Comparison of ENCODE assay signal across 18 cellular contexts in genomic region chr15:60352525-60352924, GRCh38. TPM values are rescaled to one million over a fixed set of nuclear protein-coding genes. Genes with fewer than 3 reads are reported as not detected.
DNase-seq lines count a peak whose midpoint lies in the region; ATAC-seq and TF ChIP-seq lines count a peak whose summit lies in the region.
"Had no signal": no experiment of that assay in that cellular context is flagged by ENCODE, and none has a peak within 500 bp of the region (broad histone marks: within the 10 kb centered on the region; RNA-seq: fewer than 3 reads in every experiment).

No MANE protein-coding gene starts in this region.

- H3K9ac ChIP-seq in SK-N-SH, result no peak overlapping the region
- no peak overlapping the region for H3K9ac ChIP-seq in smooth muscle cell (ENCODE audit: low read depth)

- in situ Hi-C loops in astrocyte of the spinal cord (cut with HindIII; ENCODE audit: low sequenced_read_pairs), result no loop called here

- H2AFZ ChIP-seq in SK-N-SH (ENCODE audit: low read depth), result no peak overlapping the region
- H2AFZ ChIP-seq in smooth muscle cell (ENCODE audit: low read depth), result no peak overlapping the region
- H2AFZ ChIP-seq in hepatocyte, result no peak overlapping the region
- no peak overlapping the region for H2AFZ ChIP-seq in GM23338

- H3K4me1 Mint-ChIP-seq in glutamatergic neuron (ENCODE audit: low read depth, unreplicated experiment) (peaks cover 35% of the 10 kb centered on the region), GM23338 (peaks cover 11% of the 10 kb centered on the region)

- H3K4me2 ChIP-seq in SK-N-SH (no peak overlapping the region), smooth muscle cell (no peak overlapping the region), hepatocyte (no peak overlapping the region), GM23338 (no peak overlapping the region)

- CTCF ChIA-PET in SK-N-SH (lab: Yijun Ruan, JAX), result interaction anchor here (1.7 to 1.9 kb wide), 2 partner anchors 26 to 168 kb away, joined by 7 to 8 read pairs; no protein-coding TSS in a partner anchor

- ATAC-seq in SK-N-SH treated with all-trans-retinoic acid at 6 μM for 48 hours, result no peak
- ATAC-seq in GM23338, result no peak
- ATAC-seq: HepG2 had no signal

- no peaks in the 10 kb centered on the region for H3K27me3 ChIP-seq in SK-N-SH (ENCODE audit: insufficient read depth)
- H3K27me3 ChIP-seq in smooth muscle cell (ENCODE audit: low read depth), result no peaks in the 10 kb centered on the region
- H3K27me3 ChIP-seq in hepatocyte, result no peaks in the 10 kb centered on the region
- H3K27me3 ChIP-seq in GM23338 (ENCODE audit: insufficient read depth), result no peaks in the 10 kb centered on the region
- H3K27me3 ChIP-seq: BE2C had no signal

- DNase-seq in SK-N-SH (no peak), astrocyte of the spinal cord (ENCODE audit: low read depth, low spot score) (peak; percentile 4), glutamatergic neuron (no peak), smooth muscle cell (lab: John Stamatoyannopoulos, UW; ENCODE audit: unreplicated experiment) (no peak), hepatocyte (ENCODE audit: low spot score) (no peak), GM23338 (ENCODE audit: low spot score) (no peak), NCI-H82 (lab: John Stamatoyannopoulos, UW) (no peak)
- DNase-seq: BE2C; CD4-positive, alpha-beta T cell; KG1; MV-4-11; NCI-H1694 treated with DMSO at 0.1 percent for 48 hours; NCI-H510A; NCI-H774; RPMI8226 had no signal

- H3K4me3 ChIP-seq in SK-N-SH (ENCODE audit: low read depth in 2 of 2, low read length in 1 of 2), result no peak overlapping the region
- no peak overlapping the region for H3K4me3 ChIP-seq in astrocyte of the spinal cord (ENCODE audit: low read depth, low read length)
- H3K4me3 ChIP-seq in smooth muscle cell, result no peak overlapping the region
- no peak overlapping the region for H3K4me3 ChIP-seq in hepatocyte
- H3K4me3 ChIP-seq in GM23338, result no peak overlapping the region

- TF ChIP-seq EP300 in SK-N-SH (IDR thresholded peaks at IDR 0.05; ENCODE audit: borderline replicate concordance in 1 of 2, low read depth in 1 of 2, low read length in 1 of 2), result no peak

- H3K9me3 ChIP-seq in SK-N-SH (no peaks in the 10 kb centered on the region), smooth muscle cell (replicated peaks; ENCODE audit: low read depth) (no peaks in the 10 kb centered on the region), hepatocyte (ENCODE audit: low read depth) (no peaks in the 10 kb centered on the region)
- H3K9me3 ChIP-seq: BE2C had no signal

- peaks cover 52% of the 10 kb centered on the region for H3K79me2 ChIP-seq in SK-N-SH (ENCODE audit: insufficient read depth)
- peaks cover 49% of the 10 kb centered on the region for H3K79me2 ChIP-seq in smooth muscle cell (ENCODE audit: low read depth)
- peaks cover 24% of the 10 kb centered on the region for H3K79me2 ChIP-seq in hepatocyte
- H3K79me2 ChIP-seq in GM23338 (replicated peaks; ENCODE audit: insufficient read depth), result no peaks in the 10 kb centered on the region

- H3K27ac ChIP-seq in SK-N-SH (ENCODE audit: low read depth in 2 of 2, low read length in 1 of 2) (peak overlapping the region; percentile 13 to 65; a peak in 3 of 4 replicates), smooth muscle cell (ENCODE audit: low read depth) (peak overlapping the region; percentile 68), hepatocyte (no peak overlapping the region), GM23338 (ENCODE audit: low read depth) (no peak overlapping the region)
- H3K27ac ChIP-seq: 22Rv1 had no signal

- H3K36me3 Mint-ChIP-seq in glutamatergic neuron (ENCODE audit: unreplicated experiment) (peaks cover 34% of the 10 kb centered on the region), GM23338 (ENCODE audit: low read depth) (peaks cover 36% of the 10 kb centered on the region)

- peaks cover 82 to 91% of the 10 kb centered on the region in 2 experiments for H3K36me3 ChIP-seq in SK-N-SH (replicated peaks in 1 of 2; ENCODE audit: control insufficient read depth in 1 of 2, insufficient read depth in 2 of 2, low read length in 1 of 2)
- H3K36me3 ChIP-seq in smooth muscle cell (ENCODE audit: low read depth), result peaks cover 69% of the 10 kb centered on the region
- peaks cover 20% of the 10 kb centered on the region for H3K36me3 ChIP-seq in hepatocyte (replicated peaks; ENCODE audit: insufficient read depth, low read depth)
- peaks cover 39% of the 10 kb centered on the region for H3K36me3 ChIP-seq in GM23338 (ENCODE audit: insufficient read depth)

- TF ChIP-seq CTCF in SK-N-SH (IDR thresholded peaks at IDR 0.05), result no peak
- no peak for TF ChIP-seq CTCF in astrocyte of the spinal cord (IDR thresholded peaks at IDR 0.05; ENCODE audit: low read depth, low read length)
- no peak for TF ChIP-seq CTCF in glutamatergic neuron (IDR thresholded peaks at IDR 0.05; ENCODE audit: partially characterized antibody, unreplicated experiment)
- no peak for TF ChIP-seq CTCF in smooth muscle cell (IDR thresholded peaks at IDR 0.05; ENCODE audit: borderline replicate concordance, insufficient read depth, poor library complexity, severe bottlenecking)
- no peak for TF ChIP-seq CTCF in hepatocyte (IDR thresholded peaks at IDR 0.05; ENCODE audit: poor library complexity)
- TF ChIP-seq CTCF in GM23338 (conservative IDR thresholded peaks at IDR 0.05; ENCODE audit: low read depth in 2 of 2), result no peak

- H3K27ac Mint-ChIP-seq in glutamatergic neuron (ENCODE audit: unreplicated experiment), result peak overlapping the region; percentile 56
- H3K27ac Mint-ChIP-seq in GM23338, result no peak overlapping the region
- H3K27ac Mint-ChIP-seq: CD4-positive, alpha-beta T cell had no signal

- TF ChIP-seq RAD21 in SK-N-SH (IDR thresholded peaks at IDR 0.05; ENCODE audit: low read length), result no peak

- POLR2A ChIA-PET in SK-N-SH (lab: Yijun Ruan, JAX), result no interaction called here

- 72% methylated on average over 2 of the region's 2 CpGs for WGBS in SK-N-SH (ENCODE audit: low lambda C conversion rate)
- WGBS in smooth muscle cell (ENCODE audit: low lambda C conversion rate), result 79% methylated on average over 2 of the region's 2 CpGs
- 86% methylated on average over 2 of the region's 2 CpGs for WGBS in hepatocyte (ENCODE audit: low lambda C conversion rate, missing lambda C conversion rate)

- H3K4me3 Mint-ChIP-seq in glutamatergic neuron (ENCODE audit: unreplicated experiment), result peak overlapping the region; percentile 35
- no peak overlapping the region for H3K4me3 Mint-ChIP-seq in GM23338
- H3K4me3 Mint-ChIP-seq: CD4-positive, alpha-beta T cell had no signal

- H3K9me2 ChIP-seq in SK-N-SH, result no peaks in the 10 kb centered on the region
- H3K9me2 ChIP-seq in hepatocyte (replicated peaks; ENCODE audit: insufficient read depth), result no peaks in the 10 kb centered on the region
- no peaks in the 10 kb centered on the region for H3K9me2 ChIP-seq in GM23338 (ENCODE audit: insufficient read depth)

- H3F3A ChIP-seq in SK-N-SH (replicated peaks; ENCODE audit: insufficient read depth) (peaks cover 92% of the 10 kb centered on the region), smooth muscle cell (ENCODE audit: low read depth) (peaks cover 72% of the 10 kb centered on the region), GM23338 (replicated peaks; ENCODE audit: low read depth) (no peaks in the 10 kb centered on the region)

- H3K4me1 ChIP-seq in SK-N-SH (ENCODE audit: control insufficient read depth in 1 of 2, insufficient read depth in 2 of 2, low read depth in 1 of 2, low read length in 1 of 2) (peaks cover 2 to 9% of the 10 kb centered on the region in 2 experiments; a peak in 2 of 4 replicates), smooth muscle cell (ENCODE audit: low read depth) (no peaks in the 10 kb centered on the region), hepatocyte (ENCODE audit: insufficient read depth) (no peaks in the 10 kb centered on the region), GM23338 (ENCODE audit: insufficient read depth) (0 out of 2 replicates have a peak, but pooled peaks cover 3% of the 10 kb centered on the region)

- H3K27me3 Mint-ChIP-seq in glutamatergic neuron (ENCODE audit: unreplicated experiment) (peaks cover 7% of the 10 kb centered on the region), GM23338 (ENCODE audit: insufficient read depth, low read depth, poor library complexity) (no peaks in the 10 kb centered on the region)
- H3K27me3 Mint-ChIP-seq: CD4-positive, alpha-beta T cell had no signal

- peaks cover 4% of the 10 kb centered on the region for H3K9me3 Mint-ChIP-seq in glutamatergic neuron (ENCODE audit: unreplicated experiment)
- H3K9me3 Mint-ChIP-seq in GM23338, result no peaks in the 10 kb centered on the region
- H3K9me3 Mint-ChIP-seq: CD4-positive, alpha-beta T cell had no signal

- peaks cover 92% of the 10 kb centered on the region for H4K20me1 ChIP-seq in SK-N-SH (ENCODE audit: insufficient read depth)
- peaks cover 95% of the 10 kb centered on the region for H4K20me1 ChIP-seq in smooth muscle cell (ENCODE audit: low read depth)
- peaks cover 22% of the 10 kb centered on the region for H4K20me1 ChIP-seq in hepatocyte (ENCODE audit: insufficient read depth, poor library complexity, severe bottlenecking)
- H4K20me1 ChIP-seq in GM23338 (replicated peaks; ENCODE audit: insufficient read depth), result no peaks in the 10 kb centered on the region; the same call in 1 of the 2 replicates

TF ChIP-seq in SK-N-SH, 30 proteins besides CTCF, POLR2A, EP300 and RAD21 (continues in another document):
- TF ChIP-seq MEF2A (IDR thresholded peaks at IDR 0.05; ENCODE audit: borderline replicate concordance, low read depth), result no peak
- TF ChIP-seq RFX5 (IDR thresholded peaks at IDR 0.05; ENCODE audit: low read length), result no peak
- TF ChIP-seq POLR2AphosphoS5 (IDR thresholded peaks at IDR 0.05; ENCODE audit: low read depth, low read length), result no peak
- no peak for TF ChIP-seq SMC3 (IDR thresholded peaks at IDR 0.05; ENCODE audit: low read depth, low read length)

TF ChIP-seq in SK-N-SH treated with all-trans-retinoic acid at 6 μM for 48 hours, 23 proteins besides CTCF, POLR2A, EP300 and RAD21 (continues in another document):
- no peak for TF ChIP-seq ZFP3 (CRISPR knock-in tag; IDR thresholded peaks at IDR 0.05)

TF ChIP-seq in GM23338, 12 proteins besides CTCF, POLR2A, EP300 and RAD21:
- TF ChIP-seq POLR2AphosphoS5 (IDR thresholded peaks at IDR 0.05; ENCODE audit: low read depth), result no peak
- TF ChIP-seq EZH2phosphoT487 (IDR thresholded peaks at IDR 0.05; ENCODE audit: unreplicated experiment), result no peak

RNA-seq across cellular contexts. Expression of gene ANXA2, which starts 45.3 kb away (rescaled TPM):
- polyA plus RNA-seq in SK-N-SH (2012; rRNA removed) (4,669 and 5,711 TPM in 2 replicates), smooth muscle cell (2,665 and 3,194 TPM in 2 replicates), hepatocyte (1,699 and 1,702 TPM in 2 replicates), GM23338 (2016; fragmentation: Nextera tagmentation; extraction: Ambion mirVana) (207 and 225 TPM in 2 replicates)
- 5,477 and 5,705 TPM in 2 replicates for polyA plus RNA-seq in SK-N-SH (2012; cell fraction: cytosol; rRNA removed)
- polyA plus RNA-seq in SK-N-SH (2012; cell fraction: nucleus; rRNA removed), result 2,958 and 4,347 TPM in 2 replicates
- total RNA-seq in glutamatergic neuron (ENCODE audit: unreplicated experiment) (925 TPM), smooth muscle cell (2,380 and 2,477 TPM in 2 replicates), hepatocyte (1,102 and 1,220 TPM in 2 replicates)
- total RNA-seq in GM23338 (2014; rRNA removed; shearing (Covaris generic)), result 202 and 203 TPM in 2 replicates

Comparison
In these comparisons a context has a peak if more than half of its experiments do, and no peak if none do; other contexts are left out.
1. H3K27ac ChIP-seq: peak in SK-N-SH (2 of 2) and smooth muscle cell (single experiment); none in hepatocyte (single experiment) and GM23338 (single experiment).